1 cellular context compared by ENCODE assay signal in genomic region chr15:43877371-43877770, GRCh38.
TF ChIP-seq lines count a peak whose summit lies in the region.

No MANE protein-coding gene starts in this region.

TF ChIP-seq in HepG2, 621 proteins besides CTCF, POLR2A, EP300 and RAD21:
- TF ChIP-seq SP140L (CRISPR knock-in tag; IDR thresholded peaks at IDR 0.05; ENCODE audit: borderline replicate concordance) = no peak
- TF ChIP-seq SOX5 (CRISPR knock-in tag; IDR thresholded peaks at IDR 0.05; ENCODE audit: borderline replicate concordance) = no peak
- TF ChIP-seq SUZ12 (IDR thresholded peaks at IDR 0.05; ENCODE audit: low read depth, low read length) = no peak
- no peak for TF ChIP-seq ZNF232 (CRISPR knock-in tag; IDR thresholded peaks at IDR 0.05; ENCODE audit: borderline replicate concordance)
- TF ChIP-seq NFE2L1 (CRISPR knock-in tag; IDR thresholded peaks at IDR 0.05; ENCODE audit: borderline replicate concordance) = no peak
- TF ChIP-seq NR0B2 (CRISPR knock-in tag; IDR thresholded peaks at IDR 0.05) = no peak
- no peak for TF ChIP-seq NR2F6 (IDR thresholded peaks at IDR 0.05)
- no peak for TF ChIP-seq NR2F6 (CRISPR knock-in tag; IDR thresholded peaks at IDR 0.05)
- TF ChIP-seq ZNF549 (CRISPR knock-in tag; IDR thresholded peaks at IDR 0.05) = no peak
- TF ChIP-seq CENPT (CRISPR knock-in tag; IDR thresholded peaks at IDR 0.05; ENCODE audit: low read depth) = no peak
- TF ChIP-seq ZFY (CRISPR knock-in tag; IDR thresholded peaks at IDR 0.05) = no peak
- no peak for TF ChIP-seq YY1 (IDR thresholded peaks at IDR 0.05; ENCODE audit: insufficient read depth, insufficient replicate concordance, low read depth, low read length)
- TF ChIP-seq ZNF432 (CRISPR knock-in tag; IDR thresholded peaks at IDR 0.05; ENCODE audit: borderline replicate concordance) = no peak
